1 cellular context compared by ENCODE assay signal in the genomic region with DNA sequence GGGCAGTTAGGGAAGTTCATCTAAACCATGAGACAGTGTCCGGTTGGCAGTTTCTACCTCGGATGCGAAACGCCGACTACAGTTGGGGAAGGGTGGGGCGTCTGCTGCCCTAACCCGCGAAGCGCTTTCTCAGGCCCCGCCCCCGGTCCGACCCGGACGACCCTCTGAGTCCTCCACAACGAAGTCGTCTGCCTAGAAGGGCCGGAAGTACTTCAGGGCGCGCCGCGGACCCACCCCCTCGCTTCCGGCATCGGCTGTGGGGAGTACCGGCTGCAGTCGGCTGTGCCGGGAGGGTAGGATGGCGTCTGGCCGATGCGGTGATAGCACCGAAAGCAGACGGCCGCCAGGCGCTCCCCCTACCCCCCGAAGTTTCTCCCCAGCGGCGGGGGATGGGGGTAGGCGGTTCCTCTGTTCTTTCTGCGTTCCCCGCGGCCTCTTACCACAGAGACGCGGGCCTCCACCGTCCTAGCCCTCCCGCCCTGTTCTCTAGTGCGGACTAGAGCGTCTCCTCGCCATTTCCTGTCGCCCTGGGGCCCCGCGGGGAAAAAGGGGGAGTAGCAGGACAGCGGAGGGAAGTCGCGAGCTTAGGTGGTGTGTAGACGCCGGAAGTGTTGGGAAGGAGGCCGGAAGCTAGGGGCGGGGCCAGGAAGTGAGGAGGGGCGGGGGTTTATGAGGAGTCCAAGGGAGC.
TF ChIP-seq lines count a peak whose summit lies in the region.

A gene (plus strand): TSS at position 241 of the 688 bp plus-strand sequence. CDS start 719 bp downstream, outside the sequence.

TF ChIP-seq in K562, 482 proteins besides CTCF, POLR2A, EP300 and RAD21 (continued from another document and continues in another):
- TF ChIP-seq, protein P1, sequence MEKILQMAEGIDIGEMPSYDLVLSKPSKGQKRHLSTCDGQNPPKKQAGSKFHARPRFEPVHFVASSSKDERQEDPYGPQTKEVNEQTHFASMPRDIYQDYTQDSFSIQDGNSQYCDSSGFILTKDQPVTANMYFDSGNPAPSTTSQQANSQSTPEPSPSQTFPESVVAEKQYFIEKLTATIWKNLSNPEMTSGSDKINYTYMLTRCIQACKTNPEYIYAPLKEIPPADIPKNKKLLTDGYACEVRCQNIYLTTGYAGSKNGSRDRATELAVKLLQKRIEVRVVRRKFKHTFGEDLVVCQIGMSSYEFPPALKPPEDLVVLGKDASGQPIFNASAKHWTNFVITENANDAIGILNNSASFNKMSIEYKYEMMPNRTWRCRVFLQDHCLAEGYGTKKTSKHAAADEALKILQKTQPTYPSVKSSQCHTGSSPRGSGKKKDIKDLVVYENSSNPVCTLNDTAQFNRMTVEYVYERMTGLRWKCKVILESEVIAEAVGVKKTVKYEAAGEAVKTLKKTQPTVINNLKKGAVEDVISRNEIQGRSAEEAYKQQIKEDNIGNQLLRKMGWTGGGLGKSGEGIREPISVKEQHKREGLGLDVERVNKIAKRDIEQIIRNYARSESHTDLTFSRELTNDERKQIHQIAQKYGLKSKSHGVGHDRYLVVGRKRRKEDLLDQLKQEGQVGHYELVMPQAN (IDR thresholded peaks at IDR 0.05; ENCODE audit: borderline replicate concordance), result peak; percentile 86
- TF ChIP-seq SNIP1 (IDR thresholded peaks at IDR 0.05; ENCODE audit: low read depth) (peak; percentile 99), NFRKB (IDR thresholded peaks at IDR 0.05; ENCODE audit: low read depth) (peak; percentile 79; the same call in 1 of the 2 replicates), NR1H2 (CRISPR knock-in tag; IDR thresholded peaks at IDR 0.05) (0 out of 2 replicates have a peak, but pooled peaks have one; percentile 32), KDM5B (IDR thresholded peaks at IDR 0.05; ENCODE audit: insufficient replicate concordance, low read depth, low read length) (peak; percentile 43), POLR3A (IDR thresholded peaks at IDR 0.05; ENCODE audit: borderline replicate concordance, extremely low read depth, insufficient read depth, insufficient read length) (no peak), ZEB2 (IDR thresholded peaks at IDR 0.05) (no peak), NR2C2 (CRISPR knock-in tag; IDR thresholded peaks at IDR 0.05) (peak; percentile 90), NR2C2 (tag; IDR thresholded peaks at IDR 0.05) (peak; percentile 98), PYGO2 (tag; IDR thresholded peaks at IDR 0.05) (no peak), FOXJ3 (CRISPR knock-in tag; IDR thresholded peaks at IDR 0.05) (no peak), SRSF3 (IDR thresholded peaks at IDR 0.05; ENCODE audit: insufficient read depth, low read length) (no peak), ZNF347 (CRISPR knock-in tag; IDR thresholded peaks at IDR 0.05; ENCODE audit: low read depth) (no peak), ZFP36 (IDR thresholded peaks at IDR 0.05; ENCODE audit: low read depth, low read length, partially characterized antibody) (no peak), NFE2L1 (tag; IDR thresholded peaks at IDR 0.05; ENCODE audit: borderline replicate concordance, low read depth) (no peak), XRCC4 (IDR thresholded peaks at IDR 0.05; ENCODE audit: extremely low read depth, insufficient read depth, insufficient read length) (no peak), ZNF583 (CRISPR knock-in tag; IDR thresholded peaks at IDR 0.05) (peak; percentile 75), CHD2 (IDR thresholded peaks at IDR 0.05; ENCODE audit: low read depth, low read length) (no peak; the same call in none of the 2 replicates), POLR2H (tag; IDR thresholded peaks at IDR 0.05; ENCODE audit: low read depth) (no peak), TAF15 (IDR thresholded peaks at IDR 0.05; ENCODE audit: low read depth, low read length) (no peak), ZNF408 (CRISPR knock-in tag; IDR thresholded peaks at IDR 0.05; ENCODE audit: low read depth) (no peak), IFI16 (CRISPR knock-in tag; IDR thresholded peaks at IDR 0.05) (no peak), NUFIP1 (IDR thresholded peaks at IDR 0.05; ENCODE audit: partially characterized antibody) (no peak), HNRNPL (IDR thresholded peaks at IDR 0.05; ENCODE audit: low read depth, low read length) (no peak), RBBP5 (IDR thresholded peaks at IDR 0.05; ENCODE audit: borderline replicate concordance, insufficient read depth, low read length, poor library complexity, severe bottlenecking) (peak; percentile 93), BMI1 (IDR thresholded peaks at IDR 0.05; ENCODE audit: low read length) (no peak), MYBL2 (IDR thresholded peaks at IDR 0.05; ENCODE audit: low read depth) (no peak), MYBL2 (CRISPR knock-in tag; IDR thresholded peaks at IDR 0.05; ENCODE audit: borderline replicate concordance) (no peak), RUNX1 (IDR thresholded peaks at IDR 0.05; ENCODE audit: low read depth) (no peak), MBD2 (IDR thresholded peaks at IDR 0.05; ENCODE audit: borderline replicate concordance, low read depth) (peak; percentile 74), MAFK (IDR thresholded peaks at IDR 0.05; ENCODE audit: low read length) (no peak), NCOA4 (IDR thresholded peaks at IDR 0.05; ENCODE audit: partially characterized antibody) (peak; percentile 92), U2AF1 (optimal IDR thresholded peaks at IDR 0.05; ENCODE audit: low read depth, low read length) (no peak), SMARCA4 (IDR thresholded peaks at IDR 0.05) (no peak), ZC3H4 (CRISPR knock-in tag; IDR thresholded peaks at IDR 0.05; ENCODE audit: borderline replicate concordance) (no peak), WHSC1 (IDR thresholded peaks at IDR 0.05; ENCODE audit: low read length) (no peak), CBX3 (IDR thresholded peaks at IDR 0.05; ENCODE audit: borderline replicate concordance in 1 of 2, low read length in 2 of 2) (peak in 1 of 2 experiments; percentile 12; a peak in 1 of 3 replicates), ZBTB7A (IDR thresholded peaks at IDR 0.05; ENCODE audit: borderline replicate concordance, control insufficient read depth, low read depth, low read length) (peak; percentile 94), CXXC5 (CRISPR knock-in tag; IDR thresholded peaks at IDR 0.05) (peak; percentile 88), NCOR1 (IDR thresholded peaks at IDR 0.05) (peak; percentile 71), SAFB (IDR thresholded peaks at IDR 0.05; ENCODE audit: borderline replicate concordance, low read depth, low read length) (no peak), SMARCA5 (IDR thresholded peaks at IDR 0.05) (no peak)
- TF ChIP-seq, protein P2, sequence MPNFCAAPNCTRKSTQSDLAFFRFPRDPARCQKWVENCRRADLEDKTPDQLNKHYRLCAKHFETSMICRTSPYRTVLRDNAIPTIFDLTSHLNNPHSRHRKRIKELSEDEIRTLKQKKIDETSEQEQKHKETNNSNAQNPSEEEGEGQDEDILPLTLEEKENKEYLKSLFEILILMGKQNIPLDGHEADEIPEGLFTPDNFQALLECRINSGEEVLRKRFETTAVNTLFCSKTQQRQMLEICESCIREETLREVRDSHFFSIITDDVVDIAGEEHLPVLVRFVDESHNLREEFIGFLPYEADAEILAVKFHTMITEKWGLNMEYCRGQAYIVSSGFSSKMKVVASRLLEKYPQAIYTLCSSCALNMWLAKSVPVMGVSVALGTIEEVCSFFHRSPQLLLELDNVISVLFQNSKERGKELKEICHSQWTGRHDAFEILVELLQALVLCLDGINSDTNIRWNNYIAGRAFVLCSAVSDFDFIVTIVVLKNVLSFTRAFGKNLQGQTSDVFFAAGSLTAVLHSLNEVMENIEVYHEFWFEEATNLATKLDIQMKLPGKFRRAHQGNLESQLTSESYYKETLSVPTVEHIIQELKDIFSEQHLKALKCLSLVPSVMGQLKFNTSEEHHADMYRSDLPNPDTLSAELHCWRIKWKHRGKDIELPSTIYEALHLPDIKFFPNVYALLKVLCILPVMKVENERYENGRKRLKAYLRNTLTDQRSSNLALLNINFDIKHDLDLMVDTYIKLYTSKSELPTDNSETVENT (CRISPR knock-in tag; IDR thresholded peaks at IDR 0.05), result peak; percentile 99
- TF ChIP-seq, protein P3, sequence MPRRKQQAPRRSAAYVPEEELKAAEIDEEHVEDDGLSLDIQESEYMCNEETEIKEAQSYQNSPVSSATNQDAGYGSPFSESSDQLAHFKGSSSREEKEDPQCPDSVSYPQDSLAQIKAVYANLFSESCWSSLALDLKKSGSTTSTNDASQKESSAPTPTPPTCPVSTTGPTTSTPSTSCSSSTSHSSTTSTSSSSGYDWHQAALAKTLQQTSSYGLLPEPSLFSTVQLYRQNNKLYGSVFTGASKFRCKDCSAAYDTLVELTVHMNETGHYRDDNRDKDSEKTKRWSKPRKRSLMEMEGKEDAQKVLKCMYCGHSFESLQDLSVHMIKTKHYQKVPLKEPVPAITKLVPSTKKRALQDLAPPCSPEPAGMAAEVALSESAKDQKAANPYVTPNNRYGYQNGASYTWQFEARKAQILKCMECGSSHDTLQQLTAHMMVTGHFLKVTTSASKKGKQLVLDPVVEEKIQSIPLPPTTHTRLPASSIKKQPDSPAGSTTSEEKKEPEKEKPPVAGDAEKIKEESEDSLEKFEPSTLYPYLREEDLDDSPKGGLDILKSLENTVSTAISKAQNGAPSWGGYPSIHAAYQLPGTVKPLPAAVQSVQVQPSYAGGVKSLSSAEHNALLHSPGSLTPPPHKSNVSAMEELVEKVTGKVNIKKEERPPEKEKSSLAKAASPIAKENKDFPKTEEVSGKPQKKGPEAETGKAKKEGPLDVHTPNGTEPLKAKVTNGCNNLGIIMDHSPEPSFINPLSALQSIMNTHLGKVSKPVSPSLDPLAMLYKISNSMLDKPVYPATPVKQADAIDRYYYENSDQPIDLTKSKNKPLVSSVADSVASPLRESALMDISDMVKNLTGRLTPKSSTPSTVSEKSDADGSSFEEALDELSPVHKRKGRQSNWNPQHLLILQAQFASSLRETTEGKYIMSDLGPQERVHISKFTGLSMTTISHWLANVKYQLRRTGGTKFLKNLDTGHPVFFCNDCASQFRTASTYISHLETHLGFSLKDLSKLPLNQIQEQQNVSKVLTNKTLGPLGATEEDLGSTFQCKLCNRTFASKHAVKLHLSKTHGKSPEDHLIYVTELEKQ (CRISPR knock-in tag; IDR thresholded peaks at IDR 0.05), result no peak
- TF ChIP-seq, protein P4, sequence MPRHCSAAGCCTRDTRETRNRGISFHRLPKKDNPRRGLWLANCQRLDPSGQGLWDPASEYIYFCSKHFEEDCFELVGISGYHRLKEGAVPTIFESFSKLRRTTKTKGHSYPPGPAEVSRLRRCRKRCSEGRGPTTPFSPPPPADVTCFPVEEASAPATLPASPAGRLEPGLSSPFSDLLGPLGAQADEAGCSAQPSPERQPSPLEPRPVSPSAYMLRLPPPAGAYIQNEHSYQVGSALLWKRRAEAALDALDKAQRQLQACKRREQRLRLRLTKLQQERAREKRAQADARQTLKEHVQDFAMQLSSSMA (CRISPR knock-in tag; IDR thresholded peaks at IDR 0.05), result no peak
- TF ChIP-seq, protein P5, sequence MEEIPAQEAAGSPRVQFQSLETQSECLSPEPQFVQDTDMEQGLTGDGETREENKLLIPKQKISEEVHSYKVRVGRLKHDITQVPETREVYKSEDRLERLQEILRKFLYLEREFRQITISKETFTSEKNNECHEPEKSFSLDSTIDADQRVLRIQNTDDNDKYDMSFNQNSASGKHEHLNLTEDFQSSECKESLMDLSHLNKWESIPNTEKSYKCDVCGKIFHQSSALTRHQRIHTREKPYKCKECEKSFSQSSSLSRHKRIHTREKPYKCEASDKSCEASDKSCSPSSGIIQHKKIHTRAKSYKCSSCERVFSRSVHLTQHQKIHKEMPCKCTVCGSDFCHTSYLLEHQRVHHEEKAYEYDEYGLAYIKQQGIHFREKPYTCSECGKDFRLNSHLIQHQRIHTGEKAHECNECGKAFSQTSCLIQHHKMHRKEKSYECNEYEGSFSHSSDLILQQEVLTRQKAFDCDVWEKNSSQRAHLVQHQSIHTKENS (CRISPR knock-in tag; IDR thresholded peaks at IDR 0.05), result no peak
- TF ChIP-seq, protein P6, sequence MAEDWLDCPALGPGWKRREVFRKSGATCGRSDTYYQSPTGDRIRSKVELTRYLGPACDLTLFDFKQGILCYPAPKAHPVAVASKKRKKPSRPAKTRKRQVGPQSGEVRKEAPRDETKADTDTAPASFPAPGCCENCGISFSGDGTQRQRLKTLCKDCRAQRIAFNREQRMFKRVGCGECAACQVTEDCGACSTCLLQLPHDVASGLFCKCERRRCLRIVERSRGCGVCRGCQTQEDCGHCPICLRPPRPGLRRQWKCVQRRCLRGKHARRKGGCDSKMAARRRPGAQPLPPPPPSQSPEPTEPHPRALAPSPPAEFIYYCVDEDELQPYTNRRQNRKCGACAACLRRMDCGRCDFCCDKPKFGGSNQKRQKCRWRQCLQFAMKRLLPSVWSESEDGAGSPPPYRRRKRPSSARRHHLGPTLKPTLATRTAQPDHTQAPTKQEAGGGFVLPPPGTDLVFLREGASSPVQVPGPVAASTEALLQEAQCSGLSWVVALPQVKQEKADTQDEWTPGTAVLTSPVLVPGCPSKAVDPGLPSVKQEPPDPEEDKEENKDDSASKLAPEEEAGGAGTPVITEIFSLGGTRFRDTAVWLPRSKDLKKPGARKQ (CRISPR knock-in tag; IDR thresholded peaks at IDR 0.05), result no peak
- TF ChIP-seq, protein P7, sequence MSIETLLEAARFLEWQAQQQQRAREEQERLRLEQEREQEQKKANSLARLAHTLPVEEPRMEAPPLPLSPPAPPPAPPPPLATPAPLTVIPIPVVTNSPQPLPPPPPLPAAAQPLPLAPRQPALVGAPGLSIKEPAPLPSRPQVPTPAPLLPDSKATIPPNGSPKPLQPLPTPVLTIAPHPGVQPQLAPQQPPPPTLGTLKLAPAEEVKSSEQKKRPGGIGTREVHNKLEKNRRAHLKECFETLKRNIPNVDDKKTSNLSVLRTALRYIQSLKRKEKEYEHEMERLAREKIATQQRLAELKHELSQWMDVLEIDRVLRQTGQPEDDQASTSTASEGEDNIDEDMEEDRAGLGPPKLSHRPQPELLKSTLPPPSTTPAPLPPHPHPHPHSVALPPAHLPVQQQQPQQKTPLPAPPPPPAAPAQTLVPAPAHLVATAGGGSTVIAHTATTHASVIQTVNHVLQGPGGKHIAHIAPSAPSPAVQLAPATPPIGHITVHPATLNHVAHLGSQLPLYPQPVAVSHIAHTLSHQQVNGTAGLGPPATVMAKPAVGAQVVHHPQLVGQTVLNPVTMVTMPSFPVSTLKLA (conservative IDR thresholded peaks at IDR 0.05), result peak; percentile 77 to 93
- TF ChIP-seq, protein P8, sequence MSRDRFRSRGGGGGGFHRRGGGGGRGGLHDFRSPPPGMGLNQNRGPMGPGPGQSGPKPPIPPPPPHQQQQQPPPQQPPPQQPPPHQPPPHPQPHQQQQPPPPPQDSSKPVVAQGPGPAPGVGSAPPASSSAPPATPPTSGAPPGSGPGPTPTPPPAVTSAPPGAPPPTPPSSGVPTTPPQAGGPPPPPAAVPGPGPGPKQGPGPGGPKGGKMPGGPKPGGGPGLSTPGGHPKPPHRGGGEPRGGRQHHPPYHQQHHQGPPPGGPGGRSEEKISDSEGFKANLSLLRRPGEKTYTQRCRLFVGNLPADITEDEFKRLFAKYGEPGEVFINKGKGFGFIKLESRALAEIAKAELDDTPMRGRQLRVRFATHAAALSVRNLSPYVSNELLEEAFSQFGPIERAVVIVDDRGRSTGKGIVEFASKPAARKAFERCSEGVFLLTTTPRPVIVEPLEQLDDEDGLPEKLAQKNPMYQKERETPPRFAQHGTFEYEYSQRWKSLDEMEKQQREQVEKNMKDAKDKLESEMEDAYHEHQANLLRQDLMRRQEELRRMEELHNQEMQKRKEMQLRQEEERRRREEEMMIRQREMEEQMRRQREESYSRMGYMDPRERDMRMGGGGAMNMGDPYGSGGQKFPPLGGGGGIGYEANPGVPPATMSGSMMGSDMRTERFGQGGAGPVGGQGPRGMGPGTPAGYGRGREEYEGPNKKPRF (IDR thresholded peaks at IDR 0.05; ENCODE audit: low read depth, low read length), result no peak
